1 cellular context compared by ENCODE assay signal in genomic region chr20:36836591-36837329, GRCh38.
TF ChIP-seq lines count a peak whose summit lies in the region.

No MANE protein-coding gene starts in this region.

TF ChIP-seq in HepG2, 621 proteins besides CTCF, POLR2A, EP300 and RAD21 (continued from another document and continues in another):
- no peak for TF ChIP-seq TAF15 (IDR thresholded peaks at IDR 0.05; ENCODE audit: low read depth, low read length, poor library complexity, severe bottlenecking)
- TF ChIP-seq, protein P1, sequence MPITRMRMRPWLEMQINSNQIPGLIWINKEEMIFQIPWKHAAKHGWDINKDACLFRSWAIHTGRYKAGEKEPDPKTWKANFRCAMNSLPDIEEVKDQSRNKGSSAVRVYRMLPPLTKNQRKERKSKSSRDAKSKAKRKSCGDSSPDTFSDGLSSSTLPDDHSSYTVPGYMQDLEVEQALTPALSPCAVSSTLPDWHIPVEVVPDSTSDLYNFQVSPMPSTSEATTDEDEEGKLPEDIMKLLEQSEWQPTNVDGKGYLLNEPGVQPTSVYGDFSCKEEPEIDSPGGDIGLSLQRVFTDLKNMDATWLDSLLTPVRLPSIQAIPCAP (CRISPR knock-in tag; IDR thresholded peaks at IDR 0.05; ENCODE audit: low read depth), result no peak
- no peak for TF ChIP-seq TEAD2 (CRISPR knock-in tag; IDR thresholded peaks at IDR 0.05)
- 0 out of 2 replicates have a peak, but pooled peaks have one; percentile 33 for TF ChIP-seq TAF1 (CRISPR knock-in tag; IDR thresholded peaks at IDR 0.05)
- TF ChIP-seq MBNL3 (CRISPR knock-in tag; conservative IDR thresholded peaks at IDR 0.05), result no peak
- peak; percentile 62 for TF ChIP-seq RBM39 (IDR thresholded peaks at IDR 0.05; ENCODE audit: low read depth, low read length, poor library complexity, severe bottlenecking)
- no peak for TF ChIP-seq ZSCAN20 (CRISPR knock-in tag; IDR thresholded peaks at IDR 0.05; ENCODE audit: borderline replicate concordance)
- no peak for TF ChIP-seq ZNF382 (CRISPR knock-in tag; IDR thresholded peaks at IDR 0.05; ENCODE audit: borderline replicate concordance)
- TF ChIP-seq THAP11 (CRISPR knock-in tag; IDR thresholded peaks at IDR 0.05), result peak; percentile 70
- no peak for TF ChIP-seq HNF1B (CRISPR knock-in tag; IDR thresholded peaks at IDR 0.05)
- TF ChIP-seq ZNF275 (CRISPR knock-in tag; IDR thresholded peaks at IDR 0.05; ENCODE audit: borderline replicate concordance), result no peak
- TF ChIP-seq JUND (CRISPR knock-in tag; IDR thresholded peaks at IDR 0.05), result no peak
- TF ChIP-seq PPARG (CRISPR knock-in tag; conservative IDR thresholded peaks at IDR 0.05), result peak; percentile 74
- TF ChIP-seq ZFY (CRISPR knock-in tag; IDR thresholded peaks at IDR 0.05), result peak; percentile 33; the same call in 1 of the 2 replicates
- TF ChIP-seq ZNF687 (CRISPR knock-in tag; IDR thresholded peaks at IDR 0.05), result peak; percentile 53
- TF ChIP-seq CENPBD1 (CRISPR knock-in tag; IDR thresholded peaks at IDR 0.05; ENCODE audit: borderline replicate concordance, low read depth), result no peak
- TF ChIP-seq, protein P2, sequence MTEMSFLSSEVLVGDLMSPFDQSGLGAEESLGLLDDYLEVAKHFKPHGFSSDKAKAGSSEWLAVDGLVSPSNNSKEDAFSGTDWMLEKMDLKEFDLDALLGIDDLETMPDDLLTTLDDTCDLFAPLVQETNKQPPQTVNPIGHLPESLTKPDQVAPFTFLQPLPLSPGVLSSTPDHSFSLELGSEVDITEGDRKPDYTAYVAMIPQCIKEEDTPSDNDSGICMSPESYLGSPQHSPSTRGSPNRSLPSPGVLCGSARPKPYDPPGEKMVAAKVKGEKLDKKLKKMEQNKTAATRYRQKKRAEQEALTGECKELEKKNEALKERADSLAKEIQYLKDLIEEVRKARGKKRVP (CRISPR knock-in tag; IDR thresholded peaks at IDR 0.05), result 0 out of 4 replicates have a peak, but pooled peaks of 1 of the 2 experiments have one; percentile 21
- TF ChIP-seq, protein P3, sequence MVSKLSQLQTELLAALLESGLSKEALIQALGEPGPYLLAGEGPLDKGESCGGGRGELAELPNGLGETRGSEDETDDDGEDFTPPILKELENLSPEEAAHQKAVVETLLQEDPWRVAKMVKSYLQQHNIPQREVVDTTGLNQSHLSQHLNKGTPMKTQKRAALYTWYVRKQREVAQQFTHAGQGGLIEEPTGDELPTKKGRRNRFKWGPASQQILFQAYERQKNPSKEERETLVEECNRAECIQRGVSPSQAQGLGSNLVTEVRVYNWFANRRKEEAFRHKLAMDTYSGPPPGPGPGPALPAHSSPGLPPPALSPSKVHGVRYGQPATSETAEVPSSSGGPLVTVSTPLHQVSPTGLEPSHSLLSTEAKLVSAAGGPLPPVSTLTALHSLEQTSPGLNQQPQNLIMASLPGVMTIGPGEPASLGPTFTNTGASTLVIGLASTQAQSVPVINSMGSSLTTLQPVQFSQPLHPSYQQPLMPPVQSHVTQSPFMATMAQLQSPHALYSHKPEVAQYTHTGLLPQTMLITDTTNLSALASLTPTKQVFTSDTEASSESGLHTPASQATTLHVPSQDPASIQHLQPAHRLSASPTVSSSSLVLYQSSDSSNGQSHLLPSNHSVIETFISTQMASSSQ (IDR thresholded peaks at IDR 0.05; ENCODE audit: low read depth), result no peak
- TF ChIP-seq, protein P3 (CRISPR knock-in tag; IDR thresholded peaks at IDR 0.05; ENCODE audit: borderline replicate concordance), result no peak
- 0 out of 2 replicates have a peak, but pooled peaks have one; percentile 57 for TF ChIP-seq EHMT2 (IDR thresholded peaks at IDR 0.05; ENCODE audit: borderline replicate concordance, low read depth, low read length)
- TF ChIP-seq, protein P4, sequence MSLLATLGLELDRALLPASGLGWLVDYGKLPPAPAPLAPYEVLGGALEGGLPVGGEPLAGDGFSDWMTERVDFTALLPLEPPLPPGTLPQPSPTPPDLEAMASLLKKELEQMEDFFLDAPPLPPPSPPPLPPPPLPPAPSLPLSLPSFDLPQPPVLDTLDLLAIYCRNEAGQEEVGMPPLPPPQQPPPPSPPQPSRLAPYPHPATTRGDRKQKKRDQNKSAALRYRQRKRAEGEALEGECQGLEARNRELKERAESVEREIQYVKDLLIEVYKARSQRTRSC (CRISPR knock-in tag; IDR thresholded peaks at IDR 0.05; ENCODE audit: low read depth), result no peak
- TF ChIP-seq ERF (CRISPR knock-in tag; IDR thresholded peaks at IDR 0.05), result peak; percentile 78; the same call in 1 of the 2 replicates
- TF ChIP-seq ZMAT3 (CRISPR knock-in tag; conservative IDR thresholded peaks at IDR 0.05), result no peak
- TF ChIP-seq HOXA5 (CRISPR knock-in tag; IDR thresholded peaks at IDR 0.05), result no peak
- no peak for TF ChIP-seq ZNF496 (CRISPR knock-in tag; IDR thresholded peaks at IDR 0.05; ENCODE audit: insufficient replicate concordance)
- TF ChIP-seq, protein P5, sequence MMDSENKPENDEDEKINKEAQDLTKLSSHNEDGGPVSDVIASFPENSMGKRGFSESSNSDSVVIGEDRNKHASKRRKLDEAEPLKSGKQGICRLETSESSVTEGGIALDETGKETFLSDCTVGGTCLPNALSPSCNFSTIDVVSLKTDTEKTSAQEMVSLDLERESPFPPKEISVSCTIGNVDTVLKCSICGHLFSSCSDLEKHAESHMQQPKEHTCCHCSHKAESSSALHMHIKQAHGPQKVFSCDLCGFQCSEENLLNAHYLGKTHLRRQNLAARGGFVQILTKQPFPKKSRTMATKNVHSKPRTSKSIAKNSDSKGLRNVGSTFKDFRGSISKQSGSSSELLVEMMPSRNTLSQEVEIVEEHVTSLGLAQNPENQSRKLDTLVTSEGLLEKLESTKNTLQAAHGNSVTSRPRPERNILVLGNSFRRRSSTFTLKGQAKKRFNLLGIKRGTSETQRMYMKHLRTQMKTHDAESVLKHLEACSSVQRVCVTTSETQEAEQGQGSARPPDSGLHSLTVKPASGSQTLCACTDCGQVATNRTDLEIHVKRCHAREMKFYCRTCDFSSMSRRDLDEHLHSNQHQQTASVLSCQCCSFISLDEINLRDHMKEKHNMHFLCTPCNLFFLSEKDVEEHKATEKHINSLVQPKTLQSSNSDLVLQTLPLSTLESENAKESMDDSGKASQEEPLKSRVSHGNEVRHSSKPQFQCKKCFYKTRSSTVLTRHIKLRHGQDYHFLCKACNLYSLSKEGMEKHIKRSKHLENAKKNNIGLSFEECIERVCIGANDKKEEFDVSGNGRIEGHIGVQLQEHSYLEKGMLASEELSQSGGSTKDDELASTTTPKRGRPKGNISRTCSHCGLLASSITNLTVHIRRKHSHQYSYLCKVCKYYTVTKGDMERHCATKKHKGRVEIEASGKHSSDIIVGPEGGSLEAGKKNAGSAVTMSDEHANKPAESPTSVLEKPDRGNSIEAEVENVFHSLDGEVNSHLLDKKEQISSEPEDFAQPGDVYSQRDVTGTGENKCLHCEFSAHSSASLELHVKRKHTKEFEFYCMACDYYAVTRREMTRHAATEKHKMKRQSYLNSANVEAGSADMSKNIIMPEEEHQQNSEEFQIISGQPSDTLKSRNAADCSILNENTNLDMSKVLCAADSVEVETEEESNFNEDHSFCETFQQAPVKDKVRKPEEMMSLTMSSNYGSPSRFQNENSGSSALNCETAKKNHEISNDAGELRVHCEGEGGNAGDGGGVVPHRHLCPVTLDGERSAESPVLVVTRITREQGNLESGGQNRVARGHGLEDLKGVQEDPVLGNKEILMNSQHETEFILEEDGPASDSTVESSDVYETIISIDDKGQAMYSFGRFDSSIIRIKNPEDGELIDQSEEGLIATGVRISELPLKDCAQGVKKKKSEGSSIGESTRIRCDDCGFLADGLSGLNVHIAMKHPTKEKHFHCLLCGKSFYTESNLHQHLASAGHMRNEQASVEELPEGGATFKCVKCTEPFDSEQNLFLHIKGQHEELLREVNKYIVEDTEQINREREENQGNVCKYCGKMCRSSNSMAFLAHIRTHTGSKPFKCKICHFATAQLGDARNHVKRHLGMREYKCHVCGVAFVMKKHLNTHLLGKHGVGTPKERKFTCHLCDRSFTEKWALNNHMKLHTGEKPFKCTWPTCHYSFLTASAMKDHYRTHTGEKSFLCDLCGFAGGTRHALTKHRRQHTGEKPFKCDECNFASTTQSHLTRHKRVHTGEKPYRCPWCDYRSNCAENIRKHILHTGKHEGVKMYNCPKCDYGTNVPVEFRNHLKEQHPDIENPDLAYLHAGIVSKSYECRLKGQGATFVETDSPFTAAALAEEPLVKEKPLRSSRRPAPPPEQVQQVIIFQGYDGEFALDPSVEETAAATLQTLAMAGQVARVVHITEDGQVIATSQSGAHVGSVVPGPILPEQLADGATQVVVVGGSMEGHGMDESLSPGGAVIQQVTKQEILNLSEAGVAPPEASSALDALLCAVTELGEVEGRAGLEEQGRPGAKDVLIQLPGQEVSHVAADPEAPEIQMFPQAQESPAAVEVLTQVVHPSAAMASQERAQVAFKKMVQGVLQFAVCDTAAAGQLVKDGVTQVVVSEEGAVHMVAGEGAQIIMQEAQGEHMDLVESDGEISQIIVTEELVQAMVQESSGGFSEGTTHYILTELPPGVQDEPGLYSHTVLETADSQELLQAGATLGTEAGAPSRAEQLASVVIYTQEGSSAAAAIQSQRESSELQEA (CRISPR knock-in tag; IDR thresholded peaks at IDR 0.05; ENCODE audit: not compliant biosample characterization), result no peak
- TF ChIP-seq SAFB2 (CRISPR knock-in tag; IDR thresholded peaks at IDR 0.05; ENCODE audit: borderline replicate concordance, low read depth), result no peak
- no peak for TF ChIP-seq ZKSCAN5 (CRISPR knock-in tag; IDR thresholded peaks at IDR 0.05)
- TF ChIP-seq ZNF274 (CRISPR knock-in tag; IDR thresholded peaks at IDR 0.05), result peak; percentile 66; the same call in 1 of the 2 replicates
- no peak for TF ChIP-seq ZNF543 (CRISPR knock-in tag; IDR thresholded peaks at IDR 0.05)
- TF ChIP-seq NFE2 (CRISPR knock-in tag; IDR thresholded peaks at IDR 0.05), result no peak
- TF ChIP-seq ELF4 (CRISPR knock-in tag; IDR thresholded peaks at IDR 0.05; ENCODE audit: borderline replicate concordance), result no peak
- TF ChIP-seq ZNF30 (CRISPR knock-in tag; IDR thresholded peaks at IDR 0.05), result no peak
